Comparison of ENCODE assay signal across 1 cellular context in genomic region chr20:63272105-63273078, GRCh38.
A peak's percentile ranks its signal among the peaks of the same experiment; 100 is the strongest.
TF ChIP-seq lines count a peak whose summit lies in the region.

ARFGAP1 (plus strand) TSS chr20:63272813; CDS start chr20:63275581, 2,768 bp downstream.

TF ChIP-seq in K562, 482 proteins besides CTCF, POLR2A, EP300 and RAD21 (continued from another document and continues in another):
- TF ChIP-seq ARID4B (CRISPR knock-in tag; IDR thresholded peaks at IDR 0.05): 0 out of 2 replicates have a peak, but pooled peaks have one; percentile 53
- 0 out of 2 replicates have a peak, but pooled peaks have one; percentile 19 for TF ChIP-seq JUND (IDR thresholded peaks at IDR 0.05; ENCODE audit: borderline replicate concordance, low read depth, low read length)
- no peak for TF ChIP-seq JUND (tag; IDR thresholded peaks at IDR 0.05; ENCODE audit: borderline replicate concordance, low read depth, low read length)
- TF ChIP-seq ELF1 (tag; IDR thresholded peaks at IDR 0.05): peak; percentile 81
- peak; percentile 87 for TF ChIP-seq SIN3B (IDR thresholded peaks at IDR 0.05; ENCODE audit: low read depth)
- no peak for TF ChIP-seq TOE1 (IDR thresholded peaks at IDR 0.05; ENCODE audit: borderline replicate concordance)
- TF ChIP-seq TOE1 (CRISPR knock-in tag; IDR thresholded peaks at IDR 0.05; ENCODE audit: borderline replicate concordance, low read depth): 0 out of 2 replicates have a peak, but pooled peaks have one; percentile 41
- TF ChIP-seq POLR2H (tag; IDR thresholded peaks at IDR 0.05; ENCODE audit: low read depth): no peak
- peak; percentile 62; the same call in 1 of the 2 replicates for TF ChIP-seq C11orf30 (IDR thresholded peaks at IDR 0.05; ENCODE audit: low read depth)
- peak; percentile 38; the same call in 1 of the 2 replicates for TF ChIP-seq FOXJ2 (tag; IDR thresholded peaks at IDR 0.05)
- TF ChIP-seq SRF (CRISPR knock-in tag; IDR thresholded peaks at IDR 0.05): peak in 1 of 2 experiments; percentile 30; a peak in 1 of 4 replicates
- no peak; the same call in 1 of the 2 replicates for TF ChIP-seq JUN (IDR thresholded peaks at IDR 0.05; ENCODE audit: borderline replicate concordance, low read depth, low read length)
- TF ChIP-seq JUN (CRISPR knock-in tag; IDR thresholded peaks at IDR 0.05; ENCODE audit: borderline replicate concordance): no peak
- no peak for TF ChIP-seq PURB (CRISPR knock-in tag; IDR thresholded peaks at IDR 0.05; ENCODE audit: low read depth)
- TF ChIP-seq PRMT5 (CRISPR knock-in tag; IDR thresholded peaks at IDR 0.05): no peak
- no peak for TF ChIP-seq GATA2 (CRISPR knock-in tag; IDR thresholded peaks at IDR 0.05)
- TF ChIP-seq FOXP1 (CRISPR knock-in tag; IDR thresholded peaks at IDR 0.05): 0 out of 2 replicates have a peak, but pooled peaks have one; percentile 25
- no peak for TF ChIP-seq ZNF184 (CRISPR knock-in tag; IDR thresholded peaks at IDR 0.05)
- TF ChIP-seq BCLAF1 (IDR thresholded peaks at IDR 0.05; ENCODE audit: borderline replicate concordance in 1 of 2, control insufficient read depth in 1 of 2, low read depth in 2 of 2, low read length in 1 of 2): no peak
- no peak for TF ChIP-seq KAT7 (CRISPR knock-in tag; IDR thresholded peaks at IDR 0.05; ENCODE audit: borderline replicate concordance)
- no peak for TF ChIP-seq XRCC3 (IDR thresholded peaks at IDR 0.05)
- TF ChIP-seq ZNF518B (CRISPR knock-in tag; IDR thresholded peaks at IDR 0.05): no peak
- peak; percentile 83 for TF ChIP-seq MXI1 (IDR thresholded peaks at IDR 0.05; ENCODE audit: low read depth, low read length)
- TF ChIP-seq TBP (optimal IDR thresholded peaks at IDR 0.05; ENCODE audit: low read depth, low read length): peak; percentile 39
- no peak for TF ChIP-seq ZNF146 (CRISPR knock-in tag; IDR thresholded peaks at IDR 0.05; ENCODE audit: unreplicated experiment)
- TF ChIP-seq E2F6 (IDR thresholded peaks at IDR 0.05; ENCODE audit: borderline replicate concordance in 1 of 2, extremely low read depth in 1 of 2, insufficient read depth in 1 of 2, insufficient read length in 1 of 2, low read depth in 1 of 2, low read length in 1 of 2, poor library complexity in 1 of 2, severe bottlenecking in 1 of 2): peak; percentile 24 to 32
- TF ChIP-seq CTCFL (IDR thresholded peaks at IDR 0.05; ENCODE audit: borderline replicate concordance, insufficient read depth, low read depth, low read length, poor library complexity, severe bottlenecking): no peak
- TF ChIP-seq ZNF717 (CRISPR knock-in tag; IDR thresholded peaks at IDR 0.05): no peak
- TF ChIP-seq PTTG1 (tag; IDR thresholded peaks at IDR 0.05; ENCODE audit: low read depth): no peak
- no peak for TF ChIP-seq HEY1 (CRISPR knock-in tag; IDR thresholded peaks at IDR 0.05; ENCODE audit: borderline replicate concordance)
- TF ChIP-seq MYC (IDR thresholded peaks at IDR 0.05; ENCODE audit: low read depth, low read length): 0 out of 2 replicates have a peak, but pooled peaks have one; percentile 42
- no peak for TF ChIP-seq MYC (CRISPR knock-in tag; IDR thresholded peaks at IDR 0.05; ENCODE audit: borderline replicate concordance, low read depth)
- peak; percentile 49 for TF ChIP-seq TAF1 (IDR thresholded peaks at IDR 0.05; ENCODE audit: control insufficient read depth, extremely low read depth, insufficient read depth, low read length, severe bottlenecking)
- TF ChIP-seq ZC3H11A (IDR thresholded peaks at IDR 0.05; ENCODE audit: low read depth, low read length): no peak
- TF ChIP-seq SAFB (IDR thresholded peaks at IDR 0.05; ENCODE audit: borderline replicate concordance, low read depth, low read length): no peak
- TF ChIP-seq RBBP5 (IDR thresholded peaks at IDR 0.05; ENCODE audit: borderline replicate concordance, insufficient read depth, low read length, poor library complexity, severe bottlenecking): peak; percentile 93
- TF ChIP-seq SMARCC2 (IDR thresholded peaks at IDR 0.05; ENCODE audit: low read depth): no peak
- peak in 1 of 2 experiments; percentile 74; a peak in 2 of 4 replicates for TF ChIP-seq MNT (conservative IDR thresholded peaks at IDR 0.05)
- peak; percentile 90 for TF ChIP-seq RBM22 (IDR thresholded peaks at IDR 0.05; ENCODE audit: low read depth, low read length, poor library complexity, severe bottlenecking)
- peak; percentile 75 to 79 for TF ChIP-seq NRF1 (conservative IDR thresholded peaks at IDR 0.05 in 1 of 2, IDR thresholded peaks at IDR 0.05 in 1 of 2)
- peak; percentile 88 for TF ChIP-seq RBFOX2 (IDR thresholded peaks at IDR 0.05; ENCODE audit: low read depth, low read length)
- TF ChIP-seq PKNOX1 (IDR thresholded peaks at IDR 0.05): peak; percentile 37; the same call in 1 of the 2 replicates
- TF ChIP-seq FUS (optimal IDR thresholded peaks at IDR 0.05; ENCODE audit: low read depth, low read length): peak; percentile 62
- TF ChIP-seq MYNN (IDR thresholded peaks at IDR 0.05): no peak
- TF ChIP-seq MYNN (CRISPR knock-in tag; IDR thresholded peaks at IDR 0.05): no peak
- peak; percentile 61 for TF ChIP-seq FIP1L1 (IDR thresholded peaks at IDR 0.05; ENCODE audit: low read depth, low read length, poor library complexity, severe bottlenecking)
- TF ChIP-seq FOXK1 (CRISPR knock-in tag; IDR thresholded peaks at IDR 0.05; ENCODE audit: borderline replicate concordance): no peak
- no peak for TF ChIP-seq FOXA1 (IDR thresholded peaks at IDR 0.05; ENCODE audit: borderline replicate concordance)
